In the genomic region with DNA sequence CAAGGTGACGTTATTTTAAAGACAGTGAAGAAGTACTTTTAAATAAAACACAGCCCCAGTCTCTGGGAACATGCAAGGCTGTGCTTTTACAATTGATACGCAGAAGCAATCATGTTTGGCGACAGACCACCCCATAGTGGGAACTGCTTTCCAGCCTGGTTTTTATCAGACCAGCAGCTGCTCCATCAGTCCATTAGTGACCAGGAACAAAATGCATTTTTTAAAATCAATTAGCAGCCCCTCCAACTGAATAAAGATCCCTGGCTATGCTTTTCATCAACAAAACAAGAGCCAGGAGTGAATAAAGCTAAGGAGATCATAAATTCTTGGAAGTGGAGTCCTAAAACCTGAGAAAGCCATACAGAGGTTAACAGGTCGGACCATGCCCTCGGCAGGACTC, we compare ENCODE assay signal across 1 cellular context.
TF ChIP-seq lines count a peak whose summit lies in the region.

No MANE protein-coding gene starts in this region.

TF ChIP-seq in H1, 55 proteins besides CTCF, POLR2A, EP300 and RAD21:
- TF ChIP-seq ATF2 (IDR thresholded peaks at IDR 0.05; ENCODE audit: low read length) (no peak), CHD1 (IDR thresholded peaks at IDR 0.05; ENCODE audit: low read depth, low read length) (no peak), CHD2 (IDR thresholded peaks at IDR 0.05; ENCODE audit: low read length) (no peak), RNF2 (IDR thresholded peaks at IDR 0.05; ENCODE audit: borderline replicate concordance, low read depth, low read length, missing control alignments, poor library complexity, severe bottlenecking) (no peak), HDAC2 (IDR thresholded peaks at IDR 0.05; ENCODE audit: borderline replicate concordance in 1 of 2, low read depth in 2 of 2, low read length in 2 of 2) (no peak), CEBPB (IDR thresholded peaks at IDR 0.05; ENCODE audit: low read depth, low read length) (no peak), NRF1 (IDR thresholded peaks at IDR 0.05; ENCODE audit: low read depth, low read length) (no peak), TBP (IDR thresholded peaks at IDR 0.05; ENCODE audit: low read depth, low read length) (no peak), HDAC6 (IDR thresholded peaks at IDR 0.05; ENCODE audit: low read depth, low read length) (no peak), GABPA (IDR thresholded peaks at IDR 0.05; ENCODE audit: borderline replicate concordance, insufficient read depth, low read length) (no peak), BCL11A (IDR thresholded peaks at IDR 0.05; ENCODE audit: low read depth in 2 of 2, low read length in 2 of 2) (no peak), CHD7 (IDR thresholded peaks at IDR 0.05; ENCODE audit: insufficient replicate concordance, low read length) (no peak), TAF7 (optimal IDR thresholded peaks at IDR 0.05; ENCODE audit: borderline replicate concordance, low read depth, low read length) (no peak), KDM4A (IDR thresholded peaks at IDR 0.05; ENCODE audit: low read depth, low read length, severe bottlenecking) (no peak)
